ENCODE assay signal across 11 cellular contexts in genomic region chr14:105015905-105016304, GRCh38. TPM values are rescaled to one million over a fixed set of nuclear protein-coding genes. Genes with fewer than 3 reads are reported as not detected.
DNase-seq lines count a peak whose midpoint lies in the region; ATAC-seq and TF ChIP-seq lines count a peak whose summit lies in the region.
"Had no signal": no experiment of that assay in that cellular context is flagged by ENCODE, and none has a peak within 500 bp of the region (broad histone marks: within the 10 kb centered on the region; RNA-seq: fewer than 3 reads in every experiment).

No MANE protein-coding gene starts in this region.

- intact Hi-C loops in Panc1 (cut with micrococcal nuclease; ENCODE audit: unreplicated experiment) (no loop called here), vagina (cut with DNase I) (no loop called here)

- no peaks in the 10 kb centered on the region for H3K27me3 Mint-ChIP-seq in activated naive CD8-positive, alpha-beta T cell treated with anti-CD3 and anti-CD28 coated beads, Interleukin-2, amount 10 ng/mL, durations not matched to agents 7 days and 5 days
- H3K27me3 Mint-ChIP-seq in activated naive CD8-positive, alpha-beta T cell treated with anti-CD3 and anti-CD28 coated beads for 36 hours: no peaks in the 10 kb centered on the region

- H3K4me3 ChIP-seq in Panc1 (ENCODE audit: low read depth in 2 of 2, low read length in 2 of 2) (0 out of 4 replicates have a peak overlapping the region, but pooled peaks of 1 of the 2 experiments have one; percentile 8), vagina (no peak overlapping the region)

- TF ChIP-seq POLR2A in vagina (IDR thresholded peaks at IDR 0.05): no peak

- no peak for ATAC-seq in activated naive CD8-positive, alpha-beta T cell treated with anti-CD3 and anti-CD28 coated beads, Interleukin-2, amount 10 ng/mL, durations not matched to agents 7 days and 5 days (ENCODE audit: low read depth)
- no peak for ATAC-seq in Panc1
- peak; percentile 65 for ATAC-seq in esophagus mucosa
- ATAC-seq in activated CD4-positive, CD25-positive, alpha-beta regulatory T cell treated with anti-CD3 and anti-CD28 coated beads, Interleukin-2, amount 50 U/mL, for 24 hours: no peak
- ATAC-seq in HG03442 (IDR thresholded peaks at IDR 0.05; ENCODE audit: unreplicated experiment): no peak
- ATAC-seq: sciatic nerve had no signal

- POLR2A ChIA-PET in activated naive CD8-positive, alpha-beta T cell treated with anti-CD3 and anti-CD28 coated beads, Interleukin-2, amount 10 ng/mL, durations not matched to agents 7 days and 5 days (lab: Charles Lee): interaction anchor here (1.4 kb wide), 1 partner anchor 30 kb away, joined by 3 read pairs; the partner anchor contains the start of gene CLBA1
- POLR2A ChIA-PET in Panc1 (lab: Charles Lee): no interaction called here

- H3K9me3 Mint-ChIP-seq in activated naive CD8-positive, alpha-beta T cell treated with anti-CD3 and anti-CD28 coated beads, Interleukin-2, amount 10 ng/mL, durations not matched to agents 7 days and 5 days: no peaks in the 10 kb centered on the region
- no peaks in the 10 kb centered on the region for H3K9me3 Mint-ChIP-seq in activated naive CD8-positive, alpha-beta T cell treated with anti-CD3 and anti-CD28 coated beads for 36 hours

- H3K4me1 ChIP-seq in Panc1 (ENCODE audit: control insufficient read depth, insufficient read depth, low read length) (peaks cover 59% of the 10 kb centered on the region), vagina (peaks cover 70% of the 10 kb centered on the region)

- peak overlapping the region; percentile 74 for H3K27ac Mint-ChIP-seq in activated naive CD8-positive, alpha-beta T cell treated with anti-CD3 and anti-CD28 coated beads, Interleukin-2, amount 10 ng/mL, durations not matched to agents 7 days and 5 days
- H3K27ac Mint-ChIP-seq in activated naive CD8-positive, alpha-beta T cell treated with anti-CD3 and anti-CD28 coated beads for 36 hours: no peak overlapping the region

- no TSS peak for BruUV-seq in Panc1 (replicated peaks; lab: Mats Ljungman, UMichigan)

- H3K4me1 Mint-ChIP-seq in activated naive CD8-positive, alpha-beta T cell treated with anti-CD3 and anti-CD28 coated beads, Interleukin-2, amount 10 ng/mL, durations not matched to agents 7 days and 5 days: peaks cover 47% of the 10 kb centered on the region
- H3K4me1 Mint-ChIP-seq in activated naive CD8-positive, alpha-beta T cell treated with anti-CD3 and anti-CD28 coated beads for 36 hours: peaks cover 52% of the 10 kb centered on the region

- H3K27ac ChIP-seq in Panc1 (ENCODE audit: low read length) (peak overlapping the region; percentile 81), vagina (peak overlapping the region; percentile 22)

- no peaks in the 10 kb centered on the region for H3K27me3 ChIP-seq in Panc1 (ENCODE audit: control insufficient read depth, insufficient read depth, low read length)
- no peaks in the 10 kb centered on the region for H3K27me3 ChIP-seq in vagina

- H3K36me3 Mint-ChIP-seq in activated naive CD8-positive, alpha-beta T cell treated with anti-CD3 and anti-CD28 coated beads, Interleukin-2, amount 10 ng/mL, durations not matched to agents 7 days and 5 days: peaks cover 41% of the 10 kb centered on the region
- H3K36me3 Mint-ChIP-seq in activated naive CD8-positive, alpha-beta T cell treated with anti-CD3 and anti-CD28 coated beads for 36 hours: peaks cover 49% of the 10 kb centered on the region

- peak overlapping the region; percentile 38 for H3K4me3 Mint-ChIP-seq in activated naive CD8-positive, alpha-beta T cell treated with anti-CD3 and anti-CD28 coated beads, Interleukin-2, amount 10 ng/mL, durations not matched to agents 7 days and 5 days
- H3K4me3 Mint-ChIP-seq in activated naive CD8-positive, alpha-beta T cell treated with anti-CD3 and anti-CD28 coated beads for 36 hours: no peak overlapping the region

- no peak for DNase-seq in activated naive CD8-positive, alpha-beta T cell treated with anti-CD3 and anti-CD28 coated beads, Interleukin-2, amount 10 ng/mL, durations not matched to agents 7 days and 5 days
- DNase-seq in activated naive CD8-positive, alpha-beta T cell treated with anti-CD3 and anti-CD28 coated beads for 36 hours: no peak
- DNase-seq in Panc1 (ENCODE audit: low read depth, low spot score) (no peak), vagina (ENCODE audit: extremely low spot score in 2 of 2) (no peak), NCI-H524 treated with DMSO at 0.1 percent for 48 hours (lab: John Stamatoyannopoulos, UW) (no peak)
- DNase-seq: C1 segment of cervical spinal cord, NCI-H1694 had no signal

- CTCF ChIA-PET in Panc1 (lab: Charles Lee): no interaction called here

- peaks cover 7% of the 10 kb centered on the region for H3K36me3 ChIP-seq in Panc1 (ENCODE audit: control insufficient read depth, insufficient read depth, low read length)
- peaks cover 0 to 8% of the 10 kb centered on the region in 2 donors for H3K36me3 ChIP-seq in vagina

- TF ChIP-seq CTCF in Panc1 (IDR thresholded peaks at IDR 0.05) (no peak), vagina (IDR thresholded peaks at IDR 0.05) (no peak)

- in situ Hi-C loops in Panc1 (cut with HindIII; ENCODE audit: low pct_unique_long_range_greater_than_20kb, low sequenced_read_pairs): no loop called here

- H3K9me3 ChIP-seq in Panc1 (ENCODE audit: control insufficient read depth, insufficient read depth, low read depth, low read length) (no peaks in the 10 kb centered on the region), vagina (no peaks in the 10 kb centered on the region)

RNA-seq across cellular contexts. Expression of gene CDCA4, which starts 5.0 kb away (rescaled TPM):
- total RNA-seq in activated naive CD8-positive, alpha-beta T cell treated with anti-CD3 and anti-CD28 coated beads, Interleukin-2, amount 10 ng/mL, durations not matched to agents 7 days and 5 days: 10 to 100 TPM; 51.7 to 53.3 TPM
- 10 to 100 TPM; 89.7 to 89.8 TPM for total RNA-seq in activated naive CD8-positive, alpha-beta T cell treated with anti-CD3 and anti-CD28 coated beads for 36 hours
- total RNA-seq in Panc1 (2021; ENCODE audit: unreplicated experiment) (39.9 TPM), esophagus mucosa (21.8 TPM), vagina (15.2 TPM)
- polyA plus RNA-seq in Panc1 (2012; ENCODE audit: insufficient read length): 32.9 TPM

RNA-seq across cellular contexts. Expression of gene CLBA1, which starts 30.3 kb away (rescaled TPM):
- total RNA-seq in activated naive CD8-positive, alpha-beta T cell treated with anti-CD3 and anti-CD28 coated beads, Interleukin-2, amount 10 ng/mL, durations not matched to agents 7 days and 5 days: 1 to 10 TPM; 1.2 TPM
- total RNA-seq in activated naive CD8-positive, alpha-beta T cell treated with anti-CD3 and anti-CD28 coated beads for 36 hours: 1 to 10 TPM; 1.5 to 1.9 TPM
- 13.8 TPM for total RNA-seq in Panc1 (2021; ENCODE audit: unreplicated experiment)
- polyA plus RNA-seq in Panc1 (2012; ENCODE audit: insufficient read length): 11.9 TPM
- total RNA-seq in esophagus mucosa: 8.2 TPM
- total RNA-seq in vagina: 4.7 TPM

RNA-seq across cellular contexts. Expression of gene AHNAK2, which starts 37.7 kb away (rescaled TPM):
- under 1 TPM; 0.06 TPM for total RNA-seq in activated naive CD8-positive, alpha-beta T cell treated with anti-CD3 and anti-CD28 coated beads, Interleukin-2, amount 10 ng/mL, durations not matched to agents 7 days and 5 days
- under 1 TPM in 1 of 2 experiments, not detected in 1; 0.02 TPM for total RNA-seq in activated naive CD8-positive, alpha-beta T cell treated with anti-CD3 and anti-CD28 coated beads for 36 hours
- total RNA-seq in Panc1 (2021; ENCODE audit: unreplicated experiment): 223 TPM
- polyA plus RNA-seq in Panc1 (2012; ENCODE audit: insufficient read length): 148 TPM
- total RNA-seq in esophagus mucosa: 184 TPM
- 180 TPM for total RNA-seq in vagina

RNA-seq across cellular contexts. Expression of gene GPR132, which starts 49.3 kb away (rescaled TPM):
- total RNA-seq in activated naive CD8-positive, alpha-beta T cell treated with anti-CD3 and anti-CD28 coated beads, Interleukin-2, amount 10 ng/mL, durations not matched to agents 7 days and 5 days: 10 to 100 TPM; 43.5 to 46.6 TPM
- 10 to 100 TPM; 23.9 to 24.1 TPM for total RNA-seq in activated naive CD8-positive, alpha-beta T cell treated with anti-CD3 and anti-CD28 coated beads for 36 hours
- total RNA-seq in Panc1 (2021; ENCODE audit: unreplicated experiment) (0.08 TPM), esophagus mucosa (0.36 TPM), vagina (9.1 TPM)
- 0.15 TPM for polyA plus RNA-seq in Panc1 (2012; ENCODE audit: insufficient read length)

Comparison
In these comparisons a context has a peak if more than half of its experiments do, and no peak if none do; other contexts are left out.
1. RNA of gene AHNAK2, which starts 37.7 kb away (total RNA-seq): 223 TPM in Panc1 (single experiment), 184 TPM in esophagus mucosa (single experiment) and 180 TPM in vagina (single experiment); 0.06 TPM in activated naive CD8-positive, alpha-beta T cell treated with anti-CD3 and anti-CD28 coated beads, Interleukin-2, amount 10 ng/mL, durations not matched to agents 7 days and 5 days and 0.02 TPM in activated naive CD8-positive, alpha-beta T cell treated with anti-CD3 and anti-CD28 coated beads for 36 hours; every median in the first group is over 100 times any median in the second.